In the genomic region with DNA sequence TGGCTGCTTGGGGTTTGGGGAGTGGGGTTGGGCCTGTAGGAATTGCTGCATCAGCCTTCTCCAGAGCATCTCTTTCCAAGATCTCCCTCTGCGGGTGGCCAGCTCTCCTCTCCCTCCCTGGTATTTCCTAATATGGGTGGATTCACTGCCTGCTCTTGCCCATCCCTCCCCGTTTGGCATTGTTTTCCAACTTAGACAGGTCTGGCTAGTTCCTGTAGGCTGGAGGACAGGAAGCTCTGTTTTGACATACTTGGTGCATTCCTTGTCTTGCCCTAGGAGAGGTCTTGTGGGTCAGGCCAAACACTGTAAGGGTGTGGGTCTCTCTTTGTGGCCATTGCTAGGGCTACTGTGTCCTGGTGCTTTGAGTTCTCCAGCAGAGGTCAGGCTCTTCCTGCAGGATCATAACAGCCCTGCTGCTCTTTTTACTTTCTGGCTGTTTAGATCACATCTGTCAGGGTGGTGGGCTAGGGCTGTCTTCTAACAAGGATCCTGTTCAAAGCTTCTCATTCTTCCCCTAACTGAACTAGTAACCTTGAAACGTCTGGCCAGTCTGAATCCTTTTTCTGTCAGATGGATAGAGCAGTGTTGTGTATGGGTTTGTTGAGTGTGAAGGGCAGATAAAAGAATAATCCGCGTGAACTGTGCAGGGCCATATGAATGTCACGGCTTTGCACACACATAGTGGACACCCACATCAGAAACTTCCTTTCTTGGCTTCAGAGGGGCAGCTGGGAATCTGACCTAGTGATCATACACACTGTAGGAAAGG, we compare ENCODE assay signal across 8 cellular contexts. TPM values are rescaled to one million over a fixed set of nuclear protein-coding genes. Genes with fewer than 3 reads are reported as not detected.
DNase-seq lines count a peak whose midpoint lies in the region; ATAC-seq and TF ChIP-seq lines count a peak whose summit lies in the region.

No MANE protein-coding gene starts in this region.

- H2AK5ac ChIP-seq in neuronal stem cell (ENCODE audit: low read depth, low read length) = no peak overlapping the region

- H3K14ac ChIP-seq in neuronal stem cell (ENCODE audit: low read length) = no peak overlapping the region

- H3K9ac ChIP-seq in neuronal stem cell (ENCODE audit: low read depth, low read length, poor library complexity) = no peak overlapping the region

- no peak overlapping the region for H2BK15ac ChIP-seq in neuronal stem cell (ENCODE audit: low read length)

- H3F3A ChIP-seq in PC-9 (ENCODE audit: insufficient read depth, low read depth) = peaks cover 93% of the 10 kb centered on the region

- H3K27me3 Mint-ChIP-seq in CD4-positive, CD25-positive, alpha-beta regulatory T cell = no peaks in the 10 kb centered on the region

- peaks cover 17% of the 10 kb centered on the region for H4K20me1 ChIP-seq in PC-9 (ENCODE audit: insufficient read depth)

- intact Hi-C loops in PC-9 (cut with micrococcal nuclease; ENCODE audit: unreplicated experiment) = loop anchor here (1.0 kb wide), 5 partner anchors 8 to 78 kb away; a partner anchor contains a TSS

- H3K36me3 Mint-ChIP-seq in CD4-positive, CD25-positive, alpha-beta regulatory T cell = peaks cover 20% of the 10 kb centered on the region

- H3K36me3 ChIP-seq in CD4-positive, CD25-positive, alpha-beta regulatory T cell (ENCODE audit: control insufficient read depth, insufficient read depth, low read length) = peaks cover 36% of the 10 kb centered on the region
- H3K36me3 ChIP-seq in PC-9 (ENCODE audit: low read depth) (peaks cover 53% of the 10 kb centered on the region), neuronal stem cell (replicated peaks in 1 of 2; ENCODE audit: control insufficient read depth in 2 of 2, insufficient read depth in 2 of 2, low read length in 2 of 2) (peaks cover 29 to 81% of the 10 kb centered on the region in 2 donors)

- peaks cover 4% of the 10 kb centered on the region for H3K79me1 ChIP-seq in neuronal stem cell (ENCODE audit: low read depth, low read length)

- H3K27ac Mint-ChIP-seq in CD4-positive, CD25-positive, alpha-beta regulatory T cell = peak overlapping the region; percentile 50 to 77 (median 52)

- H3K4ac ChIP-seq in neuronal stem cell (ENCODE audit: low read length) = no peak overlapping the region

- no peak overlapping the region for H4K8ac ChIP-seq in neuronal stem cell (ENCODE audit: low read depth, low read length)

- H2BK5ac ChIP-seq in neuronal stem cell (ENCODE audit: low read length) = no peak overlapping the region

- no peak overlapping the region for H4K91ac ChIP-seq in neuronal stem cell (ENCODE audit: low read depth, low read length, poor library complexity)

- BruUV-seq in PC-9 (replicated peaks; lab: Mats Ljungman, UMichigan) = no TSS peak

- POLR2A ChIA-PET in PC-9 (lab: Charles Lee; ENCODE audit: unreplicated experiment) = interaction anchor here (0.6 to 1.4 kb wide), 12 partner anchors 8 to 765 kb away, joined by 3 to 15 read pairs (median 5); a partner anchor contains a TSS

- no peak overlapping the region for H2BK120ac ChIP-seq in neuronal stem cell (ENCODE audit: low read depth, low read length)

- H3K4me2 ChIP-seq in PC-9 (peak overlapping the region; percentile 38), neuronal stem cell (ENCODE audit: insufficient read depth, low read length, poor library complexity, severe bottlenecking) (no peak overlapping the region)

- H3K23ac ChIP-seq in neuronal stem cell (ENCODE audit: low read depth, low read length, poor library complexity) = no peak overlapping the region

- TF ChIP-seq CTCF in PC-9 (conservative IDR thresholded peaks at IDR 0.05) = peak; percentile 87

- no peak overlapping the region for H2BK12ac ChIP-seq in neuronal stem cell (ENCODE audit: low read length)

- CTCF ChIA-PET in PC-9 (lab: Charles Lee) = interaction anchor here (0.5 to 2.4 kb wide), 20 partner anchors 8 to 280 kb away, joined by 3 to 40 read pairs (median 6); a partner anchor contains a TSS

- no peaks in the 10 kb centered on the region for H3K4me1 ChIP-seq in CD4-positive, CD25-positive, alpha-beta regulatory T cell (ENCODE audit: control insufficient read depth, insufficient read depth, low read length, poor library complexity, severe bottlenecking)
- H3K4me1 ChIP-seq in PC-9 (replicated peaks; ENCODE audit: insufficient read depth) (peaks cover 37% of the 10 kb centered on the region), neuronal stem cell (ENCODE audit: control insufficient read depth in 2 of 2, insufficient read depth in 1 of 2, low read depth in 1 of 2, low read length in 2 of 2) (peaks cover 0 to 10% of the 10 kb centered on the region in 2 donors)

- no peaks in the 10 kb centered on the region for H3K9me3 ChIP-seq in CD4-positive, CD25-positive, alpha-beta regulatory T cell (ENCODE audit: control insufficient read depth in 2 of 2, low read length in 2 of 2)
- no peaks in the 10 kb centered on the region for H3K9me3 ChIP-seq in PC-9 (ENCODE audit: insufficient read depth, low read depth)
- H3K9me3 ChIP-seq in neuronal stem cell (replicated peaks in 1 of 2; ENCODE audit: control insufficient read depth in 2 of 2, insufficient read depth in 1 of 2, low read depth in 1 of 2, low read length in 2 of 2) = no peaks in the 10 kb centered on the region

- no peak overlapping the region for H2AFZ ChIP-seq in PC-9
- no peak overlapping the region for H2AFZ ChIP-seq in neuronal stem cell (ENCODE audit: low read length)

- H3K4me3 ChIP-seq in CD4-positive, CD25-positive, alpha-beta regulatory T cell (ENCODE audit: low read depth, low read length) = no peak overlapping the region
- no peak overlapping the region for H3K4me3 ChIP-seq in PC-9
- H3K4me3 ChIP-seq in neuronal stem cell (ENCODE audit: low read length in 2 of 2) = no peak overlapping the region

- DNase-seq in CD4-positive, CD25-positive, alpha-beta regulatory T cell = no peak
- DNase-seq in PC-9 = peak; percentile 93 to 100
- DNase-seq in fibroblast of gingiva (ENCODE audit: low read depth) = peak; percentile 94
- DNase-seq in neuronal stem cell (ENCODE audit: low spot score) = no peak
- DNase-seq in cerebellar nuclear complex (lab: John Stamatoyannopoulos, UW) = no peak
- no peak for DNase-seq in MV-4-11 (lab: John Stamatoyannopoulos, UW)
- no peak for DNase-seq in NCI-H1694 (lab: John Stamatoyannopoulos, UW)
- no peak for DNase-seq in activated gamma-delta T cell (lab: John Stamatoyannopoulos, UW)

- H3K18ac ChIP-seq in neuronal stem cell (ENCODE audit: low read length) = no peak overlapping the region

- H3K27ac ChIP-seq in CD4-positive, CD25-positive, alpha-beta regulatory T cell (ENCODE audit: insufficient read depth, low read length, poor library complexity, severe bottlenecking) = no peak overlapping the region
- H3K27ac ChIP-seq in PC-9 (peak overlapping the region; percentile 62), neuronal stem cell (replicated peaks; ENCODE audit: low read length) (peak overlapping the region; percentile 13)

- no peaks in the 10 kb centered on the region for H3K27me3 ChIP-seq in CD4-positive, CD25-positive, alpha-beta regulatory T cell (ENCODE audit: control insufficient read depth, insufficient read depth, low read length)
- no peaks in the 10 kb centered on the region for H3K27me3 ChIP-seq in PC-9 (ENCODE audit: insufficient read depth, low read depth)
- H3K27me3 ChIP-seq in neuronal stem cell (ENCODE audit: control insufficient read depth in 3 of 3, insufficient read depth in 3 of 3, low read depth in 1 of 3, low read length in 3 of 3) = no peaks in the 10 kb centered on the region

- ATAC-seq in CD4-positive, CD25-positive, alpha-beta regulatory T cell (ENCODE audit: low read depth in 2 of 2) = no peak

- H3K4me3 Mint-ChIP-seq in CD4-positive, CD25-positive, alpha-beta regulatory T cell = no peak overlapping the region

- no peaks in the 10 kb centered on the region for H3K9me2 ChIP-seq in PC-9 (ENCODE audit: insufficient read depth)

- peaks cover 0 to 3% (median 0%) of the 10 kb centered on the region in 7 donors for H3K9me3 Mint-ChIP-seq in CD4-positive, CD25-positive, alpha-beta regulatory T cell

- peaks cover 0 to 19% (median 10%) of the 10 kb centered on the region in 4 donors for H3K4me1 Mint-ChIP-seq in CD4-positive, CD25-positive, alpha-beta regulatory T cell

- WGBS in neuronal stem cell (ENCODE audit: extremely low coverage in 2 of 2, insufficient read length in 2 of 2, insufficient replicate concordance in 1 of 2), 2 donors = no CpG with 5 or more reads among the region's 6 CpGs

- peaks cover 47% of the 10 kb centered on the region for H3K79me2 ChIP-seq in PC-9 (ENCODE audit: low read depth)

RNA-seq across cellular contexts. Expression of a gene that starts 18.3 kb away (rescaled TPM):
- total RNA-seq in CD4-positive, CD25-positive, alpha-beta regulatory T cell = 25.2 TPM
- 1 to 10 TPM; 1.1 to 2.4 (median 1.7) TPM for polyA plus RNA-seq in CD4-positive, CD25-positive, alpha-beta regulatory T cell
- total RNA-seq in PC-9 (2021) = 113 and 126 TPM in 2 replicates
- polyA plus RNA-seq in neuronal stem cell (2013, experiment 1 of 2) = 12.2 TPM
- polyA plus RNA-seq in neuronal stem cell (2013, experiment 2 of 2) = 12.4 TPM

RNA-seq across cellular contexts. Expression of a gene that starts 38.6 kb away (rescaled TPM):
- 390 TPM for total RNA-seq in CD4-positive, CD25-positive, alpha-beta regulatory T cell
- 100 to 1,000 TPM; 267 to 354 (median 308) TPM for polyA plus RNA-seq in CD4-positive, CD25-positive, alpha-beta regulatory T cell
- total RNA-seq in PC-9 (2021) = 566 and 582 TPM in 2 replicates
- 1,054 TPM for polyA plus RNA-seq in neuronal stem cell (2013, experiment 1 of 2)
- polyA plus RNA-seq in neuronal stem cell (2013, experiment 2 of 2) = 1,005 TPM

RNA-seq across cellular contexts. Expression of a gene that starts 43.7 kb away (rescaled TPM):
- total RNA-seq in CD4-positive, CD25-positive, alpha-beta regulatory T cell = 18.8 TPM
- polyA plus RNA-seq in CD4-positive, CD25-positive, alpha-beta regulatory T cell = 10 to 100 TPM; 15.4 to 21.4 (median 19.8) TPM
- 32.3 and 33.6 TPM in 2 replicates for total RNA-seq in PC-9 (2021)
- polyA plus RNA-seq in neuronal stem cell (2013, experiment 1 of 2) = 14.6 TPM
- polyA plus RNA-seq in neuronal stem cell (2013, experiment 2 of 2) = 14.0 TPM

Comparison
In these comparisons a context has a peak if more than half of its experiments do, and no peak if none do; other contexts are left out.
1. DNase-seq: peak in PC-9 (2 of 2) and fibroblast of gingiva (single experiment); none in CD4-positive, CD25-positive, alpha-beta regulatory T cell (0 of 3), neuronal stem cell (single experiment), cerebellar nuclear complex (0 of 2), MV-4-11 (single experiment), NCI-H1694 (single experiment) and activated gamma-delta T cell (single experiment).